Comparison of ENCODE assay signal across 27 cellular contexts in genomic region chr3:116285781-116286180, GRCh38.
"Had no signal": no experiment of that assay in that cellular context is flagged by ENCODE, and none has a peak within 500 bp of the region (broad histone marks: within the 10 kb centered on the region; RNA-seq: fewer than 3 reads in every experiment).

No MANE protein-coding gene starts in this region.

- H3K27me3 ChIP-seq: pancreas, tibial nerve, uterus had no signal

- H3K4me3 Mint-ChIP-seq: mesothelial cell of epicardium; naive B cell; natural killer cell; stimulated activated memory B cell treated with anti-CD40 and anti-IgM and Interleukin-4, amounts not matched to agents 10 μg/mL and 1 μg/mL and 100 μg/mL, for 72 hours; stimulated activated naive CD8-positive, alpha-beta T cell treated with anti-CD3 and anti-CD28 coated beads, Interleukin-15, amount 100 ng/mL, for 72 hours; type B pancreatic cell had no signal

- H3K36me3 ChIP-seq: left ventricle myocardium inferior, pancreas, prostate gland, tibial nerve, uterus had no signal

- ATAC-seq: natural killer cell; pancreas; right cardiac atrium; sciatic nerve; stimulated activated memory B cell treated with anti-CD40 and anti-IgM and Interleukin-4, amounts not matched to agents 10 μg/mL and 1 μg/mL and 100 μg/mL, for 72 hours; stimulated activated naive CD8-positive, alpha-beta T cell treated with anti-CD3 and anti-CD28 coated beads, Interleukin-15, amount 100 ng/mL, for 72 hours had no signal

- H3K36me3 Mint-ChIP-seq: mesothelial cell of epicardium; naive B cell; natural killer cell; stimulated activated memory B cell treated with anti-CD40 and anti-IgM and Interleukin-4, amounts not matched to agents 10 μg/mL and 1 μg/mL and 100 μg/mL, for 72 hours; type B pancreatic cell had no signal

- H3K4me3 ChIP-seq: left ventricle myocardium inferior, lung, pancreas, prostate gland, skin epidermis, tibial nerve, uterus had no signal

- H3K27ac ChIP-seq: left ventricle myocardium inferior, pancreas, prostate gland, skin epidermis, tibial nerve, uterus had no signal

- H3K4me1 Mint-ChIP-seq: naive B cell; natural killer cell; stimulated activated memory B cell treated with anti-CD40 and anti-IgM and Interleukin-4, amounts not matched to agents 10 μg/mL and 1 μg/mL and 100 μg/mL, for 72 hours; stimulated activated naive CD8-positive, alpha-beta T cell treated with anti-CD3 and anti-CD28 coated beads, Interleukin-15, amount 100 ng/mL, for 72 hours had no signal

- H3K9me3 ChIP-seq: left ventricle myocardium inferior, pancreas, prostate gland, tibial nerve, uterus had no signal

- H3K27me3 Mint-ChIP-seq: naive B cell; stimulated activated memory B cell treated with anti-CD40 and anti-IgM and Interleukin-4, amounts not matched to agents 10 μg/mL and 1 μg/mL and 100 μg/mL, for 72 hours; stimulated activated naive CD8-positive, alpha-beta T cell treated with anti-CD3 and anti-CD28 coated beads, Interleukin-15, amount 100 ng/mL, for 72 hours had no signal

- DNase-seq: hypothalamus; islet precursor cell; left ventricle myocardium inferior; mesendoderm; naive B cell; natural killer cell; nucleus accumbens; pancreas; posterior cingulate gyrus; retina; right cardiac atrium; stimulated activated CD4-positive, alpha-beta T cell treated with anti-CD3 and anti-CD28 coated beads, Interleukin-12 subunit alpha, Interleukin-12 subunit beta, amount 100 ng/mL, for 4 hours; stimulated activated CD4-positive, alpha-beta T cell treated with anti-CD3 and anti-CD28 coated beads, Interleukin-15, amount 100 ng/mL, for 24 hours; stimulated activated CD4-positive, alpha-beta T cell treated with anti-CD3 and anti-CD28 coated beads, Interleukin-2, amount 100 ng/mL, for 24 hours; stimulated activated CD4-positive, alpha-beta T cell treated with anti-CD3 and anti-CD28 coated beads, Interleukin-4, amount 100 ng/mL, for 24 hours; stimulated activated naive CD4-positive, alpha-beta T cell treated with Interleukin-2 at 50 U/mL for 16 hours; stimulated activated naive CD8-positive, alpha-beta T cell treated with anti-CD3 and anti-CD28 coated beads, Interleukin-15, amount 100 ng/mL, for 72 hours; substantia nigra; uterus had no signal

- H3K27ac Mint-ChIP-seq: mesothelial cell of epicardium; natural killer cell; stimulated activated memory B cell treated with anti-CD40 and anti-IgM and Interleukin-4, amounts not matched to agents 10 μg/mL and 1 μg/mL and 100 μg/mL, for 72 hours; stimulated activated naive CD8-positive, alpha-beta T cell treated with anti-CD3 and anti-CD28 coated beads, Interleukin-15, amount 100 ng/mL, for 72 hours; type B pancreatic cell had no signal

- H3K9me3 Mint-ChIP-seq: mesothelial cell of epicardium; stimulated activated naive CD8-positive, alpha-beta T cell treated with anti-CD3 and anti-CD28 coated beads, Interleukin-15, amount 100 ng/mL, for 72 hours; type B pancreatic cell had no signal

- H3K4me1 ChIP-seq: left ventricle myocardium inferior, pancreas, prostate gland, uterus had no signal
